17 cellular contexts compared by ENCODE assay signal in the genomic region with DNA sequence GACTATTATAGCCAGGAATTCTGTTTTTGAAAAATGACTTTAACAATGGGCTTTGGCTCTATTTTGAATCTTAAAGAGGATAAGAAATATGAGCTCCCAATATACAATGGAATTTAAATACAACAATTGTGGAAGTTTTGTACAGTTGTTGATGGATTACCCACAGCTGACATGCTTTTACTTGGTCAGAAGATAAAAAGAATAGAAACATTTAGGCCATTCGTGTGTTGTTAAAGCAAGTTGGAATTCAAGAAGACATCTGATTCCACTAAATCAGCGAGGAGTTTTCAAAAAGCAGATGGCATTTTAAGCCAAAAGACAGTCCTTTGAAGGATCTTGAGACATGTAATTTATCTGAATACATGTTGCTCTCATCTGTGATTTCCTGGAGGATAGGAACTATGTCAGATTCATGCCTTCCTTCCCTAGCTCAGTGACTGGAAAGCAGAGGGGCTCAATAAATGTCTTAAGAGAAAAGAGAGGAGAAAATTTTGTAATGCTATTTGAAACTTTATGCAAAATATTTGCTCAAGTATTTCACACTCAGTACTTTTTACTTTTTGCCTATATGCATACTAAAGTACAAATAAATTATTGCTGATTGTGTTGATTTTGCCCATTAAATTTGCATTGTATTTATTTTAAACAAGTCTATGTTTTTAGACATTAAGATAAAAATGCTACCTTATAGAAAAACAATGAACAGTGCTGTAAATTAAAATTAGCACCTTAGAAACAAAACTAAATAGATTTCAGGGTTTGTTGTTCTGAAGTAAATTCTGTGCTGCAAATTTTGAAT.
DNase-seq lines count a peak whose midpoint lies in the region; TF ChIP-seq lines count a peak whose summit lies in the region.
"Had no signal": no experiment of that assay in that cellular context is flagged by ENCODE, and none has a peak within 500 bp of the region (broad histone marks: within the 10 kb centered on the region; RNA-seq: fewer than 3 reads in every experiment).

No MANE protein-coding gene starts in this region.

- H3K27ac Mint-ChIP-seq in mesothelial cell of epicardium, result peak overlapping the region; percentile 84
- H3K27ac Mint-ChIP-seq: CD14-positive monocyte; CD8-positive, alpha-beta memory T cell; H9 had no signal

- H3K27ac ChIP-seq in mammary epithelial cell (ENCODE audit: insufficient read depth, low read depth, low read length), result no peak overlapping the region
- no peak overlapping the region for H3K27ac ChIP-seq in esophagus muscularis mucosa (replicated peaks in 1 of 4)

- no peaks in the 10 kb centered on the region for H3K4me1 ChIP-seq in adipocyte (ENCODE audit: control insufficient read depth, insufficient read depth, low read length)
- no peaks in the 10 kb centered on the region for H3K4me1 ChIP-seq in mammary epithelial cell (ENCODE audit: insufficient read depth, low read length)
- no peaks in the 10 kb centered on the region for H3K4me1 ChIP-seq in esophagus muscularis mucosa
- H3K4me1 ChIP-seq: BE2C, Caco-2 had no signal

- H3K36me3 ChIP-seq in adipocyte (ENCODE audit: control insufficient read depth, insufficient read depth, low read length, severe bottlenecking), result no peaks in the 10 kb centered on the region
- H3K36me3 ChIP-seq in mammary epithelial cell (ENCODE audit: insufficient read depth, low read length), result no peaks in the 10 kb centered on the region
- no peaks in the 10 kb centered on the region for H3K36me3 ChIP-seq in esophagus muscularis mucosa
- H3K36me3 ChIP-seq: BE2C had no signal

- in situ Hi-C loops in mammary epithelial cell (cut with MboI; ENCODE audit: low sequenced_read_pairs in 2 of 2), result no loop called here

- H3K27me3 Mint-ChIP-seq in mesothelial cell of epicardium (ENCODE audit: low read depth), result no peaks in the 10 kb centered on the region
- H3K27me3 Mint-ChIP-seq: CD8-positive, alpha-beta memory T cell had no signal

- no peak for TF ChIP-seq POLR2A in esophagus muscularis mucosa (IDR thresholded peaks at IDR 0.05; ENCODE audit: low read depth)

- H4K20me1 ChIP-seq in mammary epithelial cell (ENCODE audit: insufficient read depth, low read length), result no peaks in the 10 kb centered on the region

- no peak overlapping the region for H2AFZ ChIP-seq in mammary epithelial cell (ENCODE audit: low read depth, low read length)

- H3K9me3 Mint-ChIP-seq in mesothelial cell of epicardium, result peaks cover 14% of the 10 kb centered on the region

- no peak overlapping the region for H3K9ac ChIP-seq in adipocyte (ENCODE audit: low read length)
- H3K9ac ChIP-seq in mammary epithelial cell (ENCODE audit: insufficient read depth, low read length), result no peak overlapping the region

- CTCF ChIA-PET in mammary epithelial cell (lab: Charles Lee; ENCODE audit: low non-redundant PET), result no interaction called here
- CTCF ChIA-PET in GM10248 (lab: Yijun Ruan, JAX), result no interaction called here

- TF ChIP-seq EP300 in esophagus muscularis mucosa (IDR thresholded peaks at IDR 0.05), result no peak

- DNase-seq in AG10803 (ENCODE audit: low read depth), result peak; percentile 72
- DNase-seq in HFF-Myc (ENCODE audit: extremely low read depth, low read depth), result peak; percentile 11
- peak; percentile 16 for DNase-seq in adipocyte (ENCODE audit: low read depth)
- DNase-seq in mesothelial cell of epicardium (ENCODE audit: low spot score in 2 of 2, unreplicated experiment in 2 of 2), result no peak
- DNase-seq in mammary epithelial cell, result no peak
- DNase-seq in esophagus muscularis mucosa (ENCODE audit: extremely low spot score), result no peak
- no peak for DNase-seq in central memory CD4-positive, alpha-beta T cell
- no peak for DNase-seq in GM10248 (ENCODE audit: extremely low spot score)
- DNase-seq: BE2C; Caco-2; CD8-positive, alpha-beta memory T cell; DND-41; GDM1; GOT3; H9 had no signal

- H3K4me3 ChIP-seq in AG10803 (ENCODE audit: low read length) (no peak overlapping the region), HFF-Myc (replicated peaks; ENCODE audit: low read depth, low read length) (no peak overlapping the region), adipocyte (ENCODE audit: low read length) (no peak overlapping the region), mammary epithelial cell (replicated peaks in 1 of 3; ENCODE audit: insufficient read depth in 1 of 3, low read depth in 2 of 3, low read length in 3 of 3) (no peak overlapping the region), esophagus muscularis mucosa (no peak overlapping the region)
- H3K4me3 ChIP-seq: GM12878 had no signal

- peaks cover 36% of the 10 kb centered on the region for H3K4me1 Mint-ChIP-seq in mesothelial cell of epicardium
- H3K4me1 Mint-ChIP-seq: CD14-positive monocyte; CD8-positive, alpha-beta memory T cell had no signal

- dilution Hi-C loops in mammary epithelial cell (cut with HindIII; ENCODE audit: low sequenced_read_pairs), result no loop called here

- H3K27me3 ChIP-seq in adipocyte (replicated peaks; ENCODE audit: control insufficient read depth, insufficient read depth, low read length) (no peaks in the 10 kb centered on the region), mammary epithelial cell (ENCODE audit: insufficient read depth, low read length) (no peaks in the 10 kb centered on the region), esophagus muscularis mucosa (no peaks in the 10 kb centered on the region)
- H3K27me3 ChIP-seq: BE2C had no signal

- H3K36me3 Mint-ChIP-seq in mesothelial cell of epicardium, result peaks cover 6% of the 10 kb centered on the region
- H3K36me3 Mint-ChIP-seq: CD14-positive monocyte; CD8-positive, alpha-beta memory T cell had no signal

- no TSS peak for BruUV-seq in mammary epithelial cell (replicated peaks; lab: Mats Ljungman, UMichigan)

- H3K9me3 ChIP-seq in adipocyte (ENCODE audit: control insufficient read depth, low read length), result no peaks in the 10 kb centered on the region
- H3K9me3 ChIP-seq in mammary epithelial cell (replicated peaks; ENCODE audit: insufficient read depth, low read length), result no peaks in the 10 kb centered on the region
- H3K9me3 ChIP-seq in esophagus muscularis mucosa, result peaks cover 0 to 8% (median 0%) of the 10 kb centered on the region in 4 donors
- H3K9me3 ChIP-seq: BE2C, Caco-2 had no signal

- TF ChIP-seq CTCF in AG10803 (conservative IDR thresholded peaks at IDR 0.05; ENCODE audit: low read length) (no peak), HFF-Myc (IDR thresholded peaks at IDR 0.05; ENCODE audit: low read depth, low read length, missing control alignments) (no peak), mesothelial cell of epicardium (IDR thresholded peaks at IDR 0.05; ENCODE audit: unreplicated experiment) (no peak), mammary epithelial cell (conservative IDR thresholded peaks at IDR 0.05 in 1 of 2, IDR thresholded peaks at IDR 0.05 in 1 of 2; ENCODE audit: extremely low read depth in 1 of 2, insufficient read depth in 1 of 2, low read depth in 1 of 2, low read length in 2 of 2) (no peak), esophagus muscularis mucosa (IDR thresholded peaks at IDR 0.05) (no peak), GM10248 (IDR thresholded peaks at IDR 0.05; ENCODE audit: control extremely low read depth, extremely low read depth, low read depth, missing control alignments) (no peak)

- POLR2A ChIA-PET in GM10248 (lab: Yijun Ruan, JAX), result no interaction called here

- no peaks in the 10 kb centered on the region for H3K79me2 ChIP-seq in mammary epithelial cell (ENCODE audit: insufficient read depth, low read length)

- H3K4me3 Mint-ChIP-seq in mesothelial cell of epicardium, result no peak overlapping the region
- H3K4me3 Mint-ChIP-seq: CD14-positive monocyte; CD8-positive, alpha-beta memory T cell; H9 had no signal

- 100% methylated on average over 2 of the region's 2 CpGs for WGBS in mammary epithelial cell (ENCODE audit: low coverage, missing lambda C conversion rate)
- WGBS in esophagus muscularis mucosa, result 61% methylated on average over 2 of the region's 2 CpGs

- no peak overlapping the region for H3K4me2 ChIP-seq in mammary epithelial cell (ENCODE audit: insufficient read depth, low read depth, low read length)

- intact Hi-C loops in mammary epithelial cell (cut with micrococcal nuclease) (no loop called here), esophagus muscularis mucosa (cut with DNase I) (no loop called here)

Comparison
In these comparisons a context has a peak if more than half of its experiments do, and no peak if none do; other contexts are left out.
1. DNase-seq: peak in AG10803 (single experiment), HFF-Myc (single experiment) and adipocyte (single experiment); none in mesothelial cell of epicardium (0 of 2), mammary epithelial cell (single experiment), esophagus muscularis mucosa (single experiment), central memory CD4-positive, alpha-beta T cell (single experiment) and GM10248 (single experiment).